1 cellular context compared by ENCODE assay signal in genomic region chr12:127560041-127560478, GRCh38.
TF ChIP-seq lines count a peak whose summit lies in the region.

No MANE protein-coding gene starts in this region.

TF ChIP-seq in H1, 55 proteins besides CTCF, POLR2A, EP300 and RAD21 (continued from another document):
- TF ChIP-seq, protein P1, sequence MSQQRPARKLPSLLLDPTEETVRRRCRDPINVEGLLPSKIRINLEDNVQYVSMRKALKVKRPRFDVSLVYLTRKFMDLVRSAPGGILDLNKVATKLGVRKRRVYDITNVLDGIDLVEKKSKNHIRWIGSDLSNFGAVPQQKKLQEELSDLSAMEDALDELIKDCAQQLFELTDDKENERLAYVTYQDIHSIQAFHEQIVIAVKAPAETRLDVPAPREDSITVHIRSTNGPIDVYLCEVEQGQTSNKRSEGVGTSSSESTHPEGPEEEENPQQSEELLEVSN (IDR thresholded peaks at IDR 0.05), result no peak
- TF ChIP-seq POLR2AphosphoS5 (IDR thresholded peaks at IDR 0.05; ENCODE audit: low read depth, low read length) (no peak), ATF2 (IDR thresholded peaks at IDR 0.05; ENCODE audit: low read length) (no peak), CTBP2 (IDR thresholded peaks at IDR 0.05; ENCODE audit: borderline replicate concordance, insufficient read depth, insufficient read length, low read length) (no peak), GABPA (IDR thresholded peaks at IDR 0.05; ENCODE audit: borderline replicate concordance, insufficient read depth, low read length) (no peak), BRCA1 (IDR thresholded peaks at IDR 0.05; ENCODE audit: low read depth, low read length) (no peak), CHD1 (IDR thresholded peaks at IDR 0.05; ENCODE audit: low read depth, low read length) (no peak), EGR1 (IDR thresholded peaks at IDR 0.05; ENCODE audit: borderline replicate concordance, low read depth, low read length) (no peak), TAF7 (optimal IDR thresholded peaks at IDR 0.05; ENCODE audit: borderline replicate concordance, low read depth, low read length) (no peak), FOSL1 (IDR thresholded peaks at IDR 0.05; ENCODE audit: insufficient read depth, low read depth, low read length) (no peak), ASH2L (IDR thresholded peaks at IDR 0.05; ENCODE audit: low read length) (no peak), ZNF274 (IDR thresholded peaks at IDR 0.05; ENCODE audit: borderline replicate concordance, extremely low read depth, low read length) (no peak), RFX5 (IDR thresholded peaks at IDR 0.05; ENCODE audit: borderline replicate concordance, low read depth, low read length) (no peak), PHF8 (conservative IDR thresholded peaks at IDR 0.05; ENCODE audit: low read depth, low read length) (no peak), CBX5 (IDR thresholded peaks at IDR 0.05; ENCODE audit: low read depth, low read length) (no peak)
- TF ChIP-seq, protein P2, sequence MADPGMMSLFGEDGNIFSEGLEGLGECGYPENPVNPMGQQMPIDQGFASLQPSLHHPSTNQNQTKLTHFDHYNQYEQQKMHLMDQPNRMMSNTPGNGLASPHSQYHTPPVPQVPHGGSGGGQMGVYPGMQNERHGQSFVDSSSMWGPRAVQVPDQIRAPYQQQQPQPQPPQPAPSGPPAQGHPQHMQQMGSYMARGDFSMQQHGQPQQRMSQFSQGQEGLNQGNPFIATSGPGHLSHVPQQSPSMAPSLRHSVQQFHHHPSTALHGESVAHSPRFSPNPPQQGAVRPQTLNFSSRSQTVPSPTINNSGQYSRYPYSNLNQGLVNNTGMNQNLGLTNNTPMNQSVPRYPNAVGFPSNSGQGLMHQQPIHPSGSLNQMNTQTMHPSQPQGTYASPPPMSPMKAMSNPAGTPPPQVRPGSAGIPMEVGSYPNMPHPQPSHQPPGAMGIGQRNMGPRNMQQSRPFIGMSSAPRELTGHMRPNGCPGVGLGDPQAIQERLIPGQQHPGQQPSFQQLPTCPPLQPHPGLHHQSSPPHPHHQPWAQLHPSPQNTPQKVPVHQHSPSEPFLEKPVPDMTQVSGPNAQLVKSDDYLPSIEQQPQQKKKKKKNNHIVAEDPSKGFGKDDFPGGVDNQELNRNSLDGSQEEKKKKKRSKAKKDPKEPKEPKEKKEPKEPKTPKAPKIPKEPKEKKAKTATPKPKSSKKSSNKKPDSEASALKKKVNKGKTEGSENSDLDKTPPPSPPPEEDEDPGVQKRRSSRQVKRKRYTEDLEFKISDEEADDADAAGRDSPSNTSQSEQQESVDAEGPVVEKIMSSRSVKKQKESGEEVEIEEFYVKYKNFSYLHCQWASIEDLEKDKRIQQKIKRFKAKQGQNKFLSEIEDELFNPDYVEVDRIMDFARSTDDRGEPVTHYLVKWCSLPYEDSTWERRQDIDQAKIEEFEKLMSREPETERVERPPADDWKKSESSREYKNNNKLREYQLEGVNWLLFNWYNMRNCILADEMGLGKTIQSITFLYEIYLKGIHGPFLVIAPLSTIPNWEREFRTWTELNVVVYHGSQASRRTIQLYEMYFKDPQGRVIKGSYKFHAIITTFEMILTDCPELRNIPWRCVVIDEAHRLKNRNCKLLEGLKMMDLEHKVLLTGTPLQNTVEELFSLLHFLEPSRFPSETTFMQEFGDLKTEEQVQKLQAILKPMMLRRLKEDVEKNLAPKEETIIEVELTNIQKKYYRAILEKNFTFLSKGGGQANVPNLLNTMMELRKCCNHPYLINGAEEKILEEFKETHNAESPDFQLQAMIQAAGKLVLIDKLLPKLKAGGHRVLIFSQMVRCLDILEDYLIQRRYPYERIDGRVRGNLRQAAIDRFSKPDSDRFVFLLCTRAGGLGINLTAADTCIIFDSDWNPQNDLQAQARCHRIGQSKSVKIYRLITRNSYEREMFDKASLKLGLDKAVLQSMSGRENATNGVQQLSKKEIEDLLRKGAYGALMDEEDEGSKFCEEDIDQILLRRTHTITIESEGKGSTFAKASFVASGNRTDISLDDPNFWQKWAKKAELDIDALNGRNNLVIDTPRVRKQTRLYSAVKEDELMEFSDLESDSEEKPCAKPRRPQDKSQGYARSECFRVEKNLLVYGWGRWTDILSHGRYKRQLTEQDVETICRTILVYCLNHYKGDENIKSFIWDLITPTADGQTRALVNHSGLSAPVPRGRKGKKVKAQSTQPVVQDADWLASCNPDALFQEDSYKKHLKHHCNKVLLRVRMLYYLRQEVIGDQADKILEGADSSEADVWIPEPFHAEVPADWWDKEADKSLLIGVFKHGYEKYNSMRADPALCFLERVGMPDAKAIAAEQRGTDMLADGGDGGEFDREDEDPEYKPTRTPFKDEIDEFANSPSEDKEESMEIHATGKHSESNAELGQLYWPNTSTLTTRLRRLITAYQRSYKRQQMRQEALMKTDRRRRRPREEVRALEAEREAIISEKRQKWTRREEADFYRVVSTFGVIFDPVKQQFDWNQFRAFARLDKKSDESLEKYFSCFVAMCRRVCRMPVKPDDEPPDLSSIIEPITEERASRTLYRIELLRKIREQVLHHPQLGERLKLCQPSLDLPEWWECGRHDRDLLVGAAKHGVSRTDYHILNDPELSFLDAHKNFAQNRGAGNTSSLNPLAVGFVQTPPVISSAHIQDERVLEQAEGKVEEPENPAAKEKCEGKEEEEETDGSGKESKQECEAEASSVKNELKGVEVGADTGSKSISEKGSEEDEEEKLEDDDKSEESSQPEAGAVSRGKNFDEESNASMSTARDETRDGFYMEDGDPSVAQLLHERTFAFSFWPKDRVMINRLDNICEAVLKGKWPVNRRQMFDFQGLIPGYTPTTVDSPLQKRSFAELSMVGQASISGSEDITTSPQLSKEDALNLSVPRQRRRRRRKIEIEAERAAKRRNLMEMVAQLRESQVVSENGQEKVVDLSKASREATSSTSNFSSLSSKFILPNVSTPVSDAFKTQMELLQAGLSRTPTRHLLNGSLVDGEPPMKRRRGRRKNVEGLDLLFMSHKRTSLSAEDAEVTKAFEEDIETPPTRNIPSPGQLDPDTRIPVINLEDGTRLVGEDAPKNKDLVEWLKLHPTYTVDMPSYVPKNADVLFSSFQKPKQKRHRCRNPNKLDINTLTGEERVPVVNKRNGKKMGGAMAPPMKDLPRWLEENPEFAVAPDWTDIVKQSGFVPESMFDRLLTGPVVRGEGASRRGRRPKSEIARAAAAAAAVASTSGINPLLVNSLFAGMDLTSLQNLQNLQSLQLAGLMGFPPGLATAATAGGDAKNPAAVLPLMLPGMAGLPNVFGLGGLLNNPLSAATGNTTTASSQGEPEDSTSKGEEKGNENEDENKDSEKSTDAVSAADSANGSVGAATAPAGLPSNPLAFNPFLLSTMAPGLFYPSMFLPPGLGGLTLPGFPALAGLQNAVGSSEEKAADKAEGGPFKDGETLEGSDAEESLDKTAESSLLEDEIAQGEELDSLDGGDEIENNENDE (IDR thresholded peaks at IDR 0.05; ENCODE audit: insufficient replicate concordance, low read length), result no peak
- TF ChIP-seq, protein P3, sequence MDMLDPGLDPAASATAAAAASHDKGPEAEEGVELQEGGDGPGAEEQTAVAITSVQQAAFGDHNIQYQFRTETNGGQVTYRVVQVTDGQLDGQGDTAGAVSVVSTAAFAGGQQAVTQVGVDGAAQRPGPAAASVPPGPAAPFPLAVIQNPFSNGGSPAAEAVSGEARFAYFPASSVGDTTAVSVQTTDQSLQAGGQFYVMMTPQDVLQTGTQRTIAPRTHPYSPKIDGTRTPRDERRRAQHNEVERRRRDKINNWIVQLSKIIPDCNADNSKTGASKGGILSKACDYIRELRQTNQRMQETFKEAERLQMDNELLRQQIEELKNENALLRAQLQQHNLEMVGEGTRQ (IDR thresholded peaks at IDR 0.05; ENCODE audit: low read length), result no peak
